ENCODE assay signal across 24 cellular contexts in the genomic region with DNA sequence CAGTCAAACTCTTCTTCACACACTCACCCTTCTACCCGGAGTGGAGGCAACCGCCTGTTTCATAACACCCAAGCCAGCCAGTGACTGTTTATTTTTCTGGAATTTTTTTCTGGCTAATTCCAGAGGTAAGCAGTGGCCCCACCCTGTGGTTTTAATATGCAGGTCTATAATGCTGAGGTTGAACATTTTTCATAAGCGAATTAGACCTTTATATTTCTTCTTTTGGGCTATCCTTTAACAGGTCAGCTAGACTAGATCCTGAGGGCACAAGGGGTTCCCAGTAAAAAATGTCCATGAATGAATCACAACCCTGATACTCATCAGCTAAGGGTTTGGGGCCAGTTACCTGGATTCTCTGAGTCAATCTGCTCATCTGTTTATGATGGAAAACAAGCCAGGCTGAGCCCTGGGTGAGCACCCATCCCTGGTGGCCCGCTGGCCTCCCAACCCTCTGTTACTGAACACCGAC.
DNase-seq lines count a peak whose midpoint lies in the region; ATAC-seq and TF ChIP-seq lines count a peak whose summit lies in the region.
"Had no signal": no experiment of that assay in that cellular context is flagged by ENCODE, and none has a peak within 500 bp of the region (broad histone marks: within the 10 kb centered on the region; RNA-seq: fewer than 3 reads in every experiment).

No MANE protein-coding gene starts in this region.

- in situ Hi-C loops in IMR-90 (cut with MboI; ENCODE audit: low sequenced_read_pairs), result no loop called here

- no peak overlapping the region for H2AFZ ChIP-seq in IMR-90 (replicated peaks; ENCODE audit: low read length, poor library complexity)

- H4K5ac ChIP-seq in IMR-90 (ENCODE audit: low read depth, low read length), result no peak overlapping the region

- H3K4me1 ChIP-seq in IMR-90 (ENCODE audit: control insufficient read depth, insufficient read depth, low read length), result peaks cover 4% of the 10 kb centered on the region; the same call in 1 of the 2 replicates
- H3K4me1 ChIP-seq in ascending aorta, result peaks cover 0 to 28% of the 10 kb centered on the region in 2 donors
- peaks cover 21 to 41% of the 10 kb centered on the region in 2 donors for H3K4me1 ChIP-seq in thoracic aorta (ENCODE audit: control insufficient read depth in 1 of 2, low read depth in 2 of 2)

- TF ChIP-seq POLR2A in IMR-90 (IDR thresholded peaks at IDR 0.05; ENCODE audit: low read depth, low read length), result no peak

- DNase-seq in IMR-90, result no peak
- no peak for DNase-seq in ascending aorta (ENCODE audit: low spot score in 2 of 2)
- DNase-seq in left lobe of liver (ENCODE audit: low spot score), result no peak
- no peak for DNase-seq in thoracic aorta (ENCODE audit: low spot score)
- no peak for DNase-seq in posterior cingulate gyrus
- DNase-seq in T1000 (lab: John Stamatoyannopoulos, UW), result no peak
- DNase-seq in stimulated activated naive CD4-positive, alpha-beta T cell treated with Interleukin-2 at 50 U/mL for 16 hours (lab: John Stamatoyannopoulos, UW), result no peak
- DNase-seq: activated CD4-positive, alpha-beta T cell treated with anti-CD3 and anti-CD28 coated beads, Interleukin-2, amount 10 ng/mL, durations not matched to agents 7 days and 5 days; activated naive CD4-positive, alpha-beta T cell treated with anti-CD3 and anti-CD28 coated beads, Interleukin-2, amount 10 ng/mL, durations not matched to agents 7 days and 5 days; DMS79; H7; heart left ventricle; mesendoderm; NCI-H1092; NCI-H187 treated with DMSO at 0.1 percent for 48 hours; NCI-H345; NCI-H748 treated with DMSO at 0.1 percent for 48 hours; nucleus accumbens; right cardiac atrium; RPMI8226; SK-N-SH; stimulated activated CD4-positive, alpha-beta T cell treated with anti-CD3 and anti-CD28 coated beads, Interleukin-4, amount 100 ng/mL, for 4 hours; tibial artery; WERI-Rb-1 had no signal

- H2AK5ac ChIP-seq in IMR-90 (ENCODE audit: low read depth, low read length), result no peak overlapping the region

- H3K4me2 ChIP-seq in IMR-90 (ENCODE audit: low read depth, low read length), result no peak overlapping the region
- H3K4me2 ChIP-seq: SK-N-SH had no signal

- H3K4me3 ChIP-seq in IMR-90 (ENCODE audit: insufficient read depth, low read depth, low read length), result no peak overlapping the region
- H3K4me3 ChIP-seq in ascending aorta, result no peak overlapping the region
- H3K4me3 ChIP-seq in thoracic aorta, result no peak overlapping the region
- H3K4me3 ChIP-seq: heart left ventricle, tibial artery had no signal

- no peaks in the 10 kb centered on the region for H3K9me3 ChIP-seq in IMR-90 (ENCODE audit: control insufficient read depth, insufficient read depth, low read length)
- no peaks in the 10 kb centered on the region for H3K9me3 ChIP-seq in ascending aorta
- H3K9me3 ChIP-seq in thoracic aorta, result no peaks in the 10 kb centered on the region
- H3K9me3 ChIP-seq: heart left ventricle, SK-N-SH, tibial artery had no signal

- peaks cover 6% of the 10 kb centered on the region for H3K36me3 ChIP-seq in IMR-90 (ENCODE audit: control insufficient read depth, insufficient read depth, low read length)
- peaks cover 4 to 15% of the 10 kb centered on the region in 2 donors for H3K36me3 ChIP-seq in ascending aorta
- H3K36me3 ChIP-seq in thoracic aorta, result no peaks in the 10 kb centered on the region
- H3K36me3 ChIP-seq: WERI-Rb-1 had no signal

- H3K23ac ChIP-seq in IMR-90 (ENCODE audit: low read depth, low read length), result no peak overlapping the region

- no peaks in the 10 kb centered on the region for H3K27me3 ChIP-seq in IMR-90 (ENCODE audit: control insufficient read depth, insufficient read depth, low read length)
- no peaks in the 10 kb centered on the region for H3K27me3 ChIP-seq in ascending aorta
- no peaks in the 10 kb centered on the region for H3K27me3 ChIP-seq in thoracic aorta (replicated peaks; ENCODE audit: insufficient read depth)
- H3K27me3 ChIP-seq: heart left ventricle, tibial artery had no signal

- WGBS in IMR-90 (ENCODE audit: extremely low coverage in 2 of 2, insufficient read length in 1 of 2), 2 experiments, result 100% methylated on average over 1 of the region's 5 CpGs; no CpG with 5 or more reads in 1 of the 2 experiments

- no peak for TF ChIP-seq RAD21 in IMR-90 (IDR thresholded peaks at IDR 0.05; ENCODE audit: low read length)

- H4K91ac ChIP-seq in IMR-90 (ENCODE audit: insufficient read depth, low read depth, low read length), result no peak overlapping the region

- intact Hi-C loops in IMR-90 (cut with micrococcal nuclease) (no loop called here), ascending aorta (cut with DNase I) (no loop called here), posterior cingulate gyrus (cut with DNase I) (no loop called here)

- peak; percentile 32; the same call in 1 of the 2 replicates for ATAC-seq in IMR-90 (ENCODE audit: low read depth)
- peak; percentile 73 for ATAC-seq in left lobe of liver
- ATAC-seq in thoracic aorta (ENCODE audit: insufficient number of reproducible peaks, low FRiP score, low read depth), result no peak
- ATAC-seq: heart left ventricle had no signal

- no peak overlapping the region for H3K18ac ChIP-seq in IMR-90 (ENCODE audit: low read depth, low read length)

- H2BK20ac ChIP-seq in IMR-90 (ENCODE audit: low read depth, low read length), result no peak overlapping the region

- H3K9ac ChIP-seq in IMR-90 (ENCODE audit: low read depth, low read length), result no peak overlapping the region
- H3K9ac ChIP-seq: SK-N-SH had no signal

- H3K79me1 ChIP-seq in IMR-90 (ENCODE audit: low read depth in 1 of 2, low read length in 2 of 2), result peaks cover 30 to 48% of the 10 kb centered on the region in 2 experiments

- peaks cover 34% of the 10 kb centered on the region for H4K20me1 ChIP-seq in IMR-90 (ENCODE audit: insufficient read depth, low read length)

- CTCF ChIA-PET in IMR-90 (lab: Yijun Ruan, JAX), result interaction anchor here (0.5 kb wide), 1 partner anchor 435 kb away, joined by 3 read pairs; no protein-coding TSS in a partner anchor

- no peak overlapping the region for H3K14ac ChIP-seq in IMR-90 (replicated peaks; ENCODE audit: low read depth, low read length)

- no peak for TF ChIP-seq CTCF in IMR-90 (conservative IDR thresholded peaks at IDR 0.05; ENCODE audit: low read depth, low read length)
- no peak for TF ChIP-seq CTCF in ascending aorta (IDR thresholded peaks at IDR 0.05)
- no peak for TF ChIP-seq CTCF in thoracic aorta (IDR thresholded peaks at IDR 0.05)

- H2BK15ac ChIP-seq in IMR-90 (ENCODE audit: low read depth, low read length), result no peak overlapping the region

- POLR2A ChIA-PET in IMR-90 (lab: Charles Lee; ENCODE audit: unreplicated experiment), result no interaction called here

- BruUV-seq in IMR-90 (replicated peaks; lab: Mats Ljungman, UMichigan), result no TSS peak

- H2BK5ac ChIP-seq in IMR-90 (ENCODE audit: low read depth, low read length, poor library complexity, severe bottlenecking), result no peak overlapping the region

- no peak overlapping the region for H3K4ac ChIP-seq in IMR-90 (ENCODE audit: low read depth, low read length)

- dilution Hi-C loops in IMR-90 (cut with HindIII; ENCODE audit: low sequenced_read_pairs, unreplicated experiment), result no loop called here

- H3K27ac ChIP-seq in IMR-90 (ENCODE audit: insufficient read depth, low read length), result no peak overlapping the region
- peak overlapping the region; percentile 51 to 60 for H3K27ac ChIP-seq in ascending aorta
- H3K27ac ChIP-seq in thoracic aorta, result peak overlapping the region; percentile 40 to 61
- H3K27ac ChIP-seq: WERI-Rb-1 had no signal

- H4K8ac ChIP-seq in IMR-90 (ENCODE audit: low read depth in 2 of 2, low read length in 2 of 2), result no peak overlapping the region

- no peak overlapping the region for H2BK120ac ChIP-seq in IMR-90 (ENCODE audit: low read depth, low read length)

- H3K56ac ChIP-seq in IMR-90 (ENCODE audit: extremely low read depth, insufficient read depth, low read length), result no peak overlapping the region

- peaks cover 12% of the 10 kb centered on the region; the same call in 1 of the 2 replicates for H3K9me1 ChIP-seq in IMR-90 (ENCODE audit: insufficient read depth, low read length)

- H2AK9ac ChIP-seq in IMR-90 (replicated peaks; ENCODE audit: low read depth, low read length, poor library complexity), result no peak overlapping the region

TF ChIP-seq in IMR-90, 13 proteins besides CTCF, POLR2A, EP300 and RAD21:
- TF ChIP-seq, protein P1, sequence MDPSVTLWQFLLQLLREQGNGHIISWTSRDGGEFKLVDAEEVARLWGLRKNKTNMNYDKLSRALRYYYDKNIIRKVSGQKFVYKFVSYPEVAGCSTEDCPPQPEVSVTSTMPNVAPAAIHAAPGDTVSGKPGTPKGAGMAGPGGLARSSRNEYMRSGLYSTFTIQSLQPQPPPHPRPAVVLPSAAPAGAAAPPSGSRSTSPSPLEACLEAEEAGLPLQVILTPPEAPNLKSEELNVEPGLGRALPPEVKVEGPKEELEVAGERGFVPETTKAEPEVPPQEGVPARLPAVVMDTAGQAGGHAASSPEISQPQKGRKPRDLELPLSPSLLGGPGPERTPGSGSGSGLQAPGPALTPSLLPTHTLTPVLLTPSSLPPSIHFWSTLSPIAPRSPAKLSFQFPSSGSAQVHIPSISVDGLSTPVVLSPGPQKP (IDR thresholded peaks at IDR 0.05; ENCODE audit: borderline replicate concordance, low read depth, low read length), result no peak
- no peak for TF ChIP-seq MXI1 (IDR thresholded peaks at IDR 0.05; ENCODE audit: borderline replicate concordance, low read depth, low read length)
- no peak for TF ChIP-seq RFX5 (IDR thresholded peaks at IDR 0.05; ENCODE audit: low read depth, low read length)
- TF ChIP-seq MAZ (IDR thresholded peaks at IDR 0.05; ENCODE audit: borderline replicate concordance, low read depth, low read length), result no peak
